Comparison of ENCODE assay signal across 17 cellular contexts in the genomic region with DNA sequence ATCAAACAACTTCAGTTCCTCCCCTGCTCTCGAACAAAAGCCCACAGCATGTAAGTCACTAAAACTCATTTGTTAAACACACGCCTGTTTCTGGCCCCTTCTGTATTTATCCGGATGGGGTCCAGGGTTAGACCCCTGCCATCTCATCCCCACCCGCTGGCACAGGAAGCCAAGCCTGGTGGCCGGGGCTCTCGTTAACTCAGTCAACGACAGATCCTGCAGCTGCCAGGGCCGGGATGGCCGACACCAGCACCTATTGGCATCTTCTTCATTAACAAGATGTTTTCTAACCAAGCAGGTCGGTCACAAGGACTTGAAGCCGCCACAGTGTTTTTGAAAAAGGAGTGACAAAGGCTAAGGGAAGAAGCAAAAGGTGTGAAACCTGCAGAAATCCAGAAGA.
DNase-seq lines count a peak whose midpoint lies in the region; ATAC-seq and TF ChIP-seq lines count a peak whose summit lies in the region.
"Had no signal": no experiment of that assay in that cellular context is flagged by ENCODE, and none has a peak within 500 bp of the region (broad histone marks: within the 10 kb centered on the region; RNA-seq: fewer than 3 reads in every experiment).

No MANE protein-coding gene starts in this region.

- no peaks in the 10 kb centered on the region for H3K27me3 ChIP-seq in esophagus squamous epithelium
- H3K27me3 ChIP-seq in rectal smooth muscle tissue (ENCODE audit: control insufficient read depth, insufficient read depth, low read length) = no peaks in the 10 kb centered on the region
- H3K27me3 ChIP-seq: Peyer's patch had no signal

- peaks cover 2% of the 10 kb centered on the region for H3K27me3 Mint-ChIP-seq in T-helper 2 cell treated with Interferon-gamma antibody and Interleukin-4, amounts not matched to agents 5 μg/mL and 100 μg/mL, for 36 hours (ENCODE audit: low read depth)

- H3K36me3 ChIP-seq in esophagus squamous epithelium = no peaks in the 10 kb centered on the region
- no peaks in the 10 kb centered on the region for H3K36me3 ChIP-seq in rectal smooth muscle tissue (ENCODE audit: control insufficient read depth, insufficient read depth, low read length)
- H3K36me3 ChIP-seq: Peyer's patch had no signal

- peak overlapping the region; percentile 16 to 86 (median 82) for H3K27ac ChIP-seq in esophagus squamous epithelium
- H3K27ac ChIP-seq in rectal smooth muscle tissue (ENCODE audit: low read depth, low read length) = peak overlapping the region; percentile 92

- no peaks in the 10 kb centered on the region for H3K9me3 Mint-ChIP-seq in T-helper 2 cell treated with Interferon-gamma antibody and Interleukin-4, amounts not matched to agents 5 μg/mL and 100 μg/mL, for 36 hours
- H3K9me3 Mint-ChIP-seq: immature natural killer cell, mesothelial cell of epicardium had no signal

- TF ChIP-seq CTCF in esophagus squamous epithelium (IDR thresholded peaks at IDR 0.05) = no peak

- peak overlapping the region; percentile 84 for H3K27ac Mint-ChIP-seq in T-helper 2 cell treated with Interferon-gamma antibody and Interleukin-4, amounts not matched to agents 5 μg/mL and 100 μg/mL, for 36 hours
- H3K27ac Mint-ChIP-seq: mesothelial cell of epicardium had no signal

- no peak for TF ChIP-seq POLR2A in esophagus squamous epithelium (IDR thresholded peaks at IDR 0.05)

- ATAC-seq in HG03432 (IDR thresholded peaks at IDR 0.05; ENCODE audit: unreplicated experiment) = no peak

- H3K9ac ChIP-seq in rectal smooth muscle tissue (ENCODE audit: low read length) = no peak overlapping the region

- peaks cover 15 to 64% (median 21%) of the 10 kb centered on the region in 3 donors for H3K4me1 ChIP-seq in esophagus squamous epithelium
- H3K4me1 ChIP-seq in rectal smooth muscle tissue (ENCODE audit: control insufficient read depth, insufficient read depth, low read length) = peaks cover 54% of the 10 kb centered on the region

- peak overlapping the region; percentile 88 for H3K4me3 Mint-ChIP-seq in T-helper 2 cell treated with Interferon-gamma antibody and Interleukin-4, amounts not matched to agents 5 μg/mL and 100 μg/mL, for 36 hours
- H3K4me3 Mint-ChIP-seq: mesothelial cell of epicardium had no signal

- 45 to 63% methylated on average over 11 of the region's 11 CpGs for WGBS in esophagus squamous epithelium, 2 donors

- H3K4me3 ChIP-seq in esophagus squamous epithelium (no peak overlapping the region), rectal smooth muscle tissue (ENCODE audit: low read length) (no peak overlapping the region)
- H3K4me3 ChIP-seq: Peyer's patch had no signal

- intact Hi-C loops in esophagus squamous epithelium (cut with DNase I) = no loop called here

- no peaks in the 10 kb centered on the region for H3K9me3 ChIP-seq in esophagus squamous epithelium
- H3K9me3 ChIP-seq: Peyer's patch had no signal

- H3K36me3 Mint-ChIP-seq in T-helper 2 cell treated with Interferon-gamma antibody and Interleukin-4, amounts not matched to agents 5 μg/mL and 100 μg/mL, for 36 hours (ENCODE audit: low read depth) = peaks cover 2% of the 10 kb centered on the region
- H3K36me3 Mint-ChIP-seq: immature natural killer cell had no signal

- H3K4me1 Mint-ChIP-seq in T-helper 2 cell treated with Interferon-gamma antibody and Interleukin-4, amounts not matched to agents 5 μg/mL and 100 μg/mL, for 36 hours (ENCODE audit: low read depth) = peaks cover 6% of the 10 kb centered on the region

- no peak for DNase-seq in T-helper 2 cell treated with Interferon-gamma antibody and Interleukin-4, amounts not matched to agents 5 μg/mL and 100 μg/mL, for 36 hours (ENCODE audit: low spot score)
- DNase-seq in T-helper 2 cell (no peak), NCI-H69 (lab: John Stamatoyannopoulos, UW) (peak; percentile 86), esophagus squamous epithelium (lab: John Stamatoyannopoulos, UW) (no peak), germinal center (ENCODE audit: low spot score) (no peak)
- no peak for DNase-seq in central memory CD4-positive, alpha-beta T cell
- DNase-seq: amygdala; DND-41; immature natural killer cell; NCI-H1694 treated with DMSO at 0.1 percent for 48 hours; NCI-H526 treated with DMSO at 0.1 percent for 48 hours; occipital lobe; stimulated activated CD4-positive, alpha-beta T cell treated with anti-CD3 and anti-CD28 coated beads, Interleukin-4, amount 100 ng/mL, for 4 hours had no signal
